1 cellular context compared by ENCODE assay signal in genomic region chr12:93847517-93848452, GRCh38.
A peak's percentile ranks its signal among the peaks of the same experiment; 100 is the strongest.
TF ChIP-seq lines count a peak whose summit lies in the region.

No MANE protein-coding gene starts in this region.

TF ChIP-seq in K562, 482 proteins besides CTCF, POLR2A, EP300 and RAD21 (continued from another document):
- TF ChIP-seq DPF2 (IDR thresholded peaks at IDR 0.05) (peak; percentile 56), ZC3H8 (IDR thresholded peaks at IDR 0.05) (no peak), POLR3G (IDR thresholded peaks at IDR 0.05; ENCODE audit: extremely low read depth, insufficient read length, insufficient replicate concordance) (no peak), MAFF (IDR thresholded peaks at IDR 0.05; ENCODE audit: low read length) (peak; percentile 4; the same call in 1 of the 2 replicates), HMGN3 (IDR thresholded peaks at IDR 0.05; ENCODE audit: borderline replicate concordance, extremely low read depth, insufficient read length, low read depth, low read length) (peak; percentile 44), SPI1 (IDR thresholded peaks at IDR 0.05; ENCODE audit: borderline replicate concordance, low read depth, low read length) (peak; percentile 93), ID3 (CRISPR knock-in tag; IDR thresholded peaks at IDR 0.05) (no peak), ID3 (tag; IDR thresholded peaks at IDR 0.05) (peak; percentile 95), ASH1L (IDR thresholded peaks at IDR 0.05; ENCODE audit: borderline replicate concordance, low read depth, partially characterized antibody) (no peak), KDM4B (IDR thresholded peaks at IDR 0.05; ENCODE audit: borderline replicate concordance in 2 of 2, low read depth in 1 of 2) (no peak), TCF15 (CRISPR knock-in tag; IDR thresholded peaks at IDR 0.05) (peak; percentile 37; the same call in 1 of the 2 replicates), FOXM1 (IDR thresholded peaks at IDR 0.05; ENCODE audit: low read depth) (peak; percentile 51; the same call in 1 of the 2 replicates), FOXM1 (CRISPR knock-in tag; IDR thresholded peaks at IDR 0.05; ENCODE audit: low read depth) (no peak), FOXO4 (CRISPR knock-in tag; IDR thresholded peaks at IDR 0.05) (no peak), CCNT2 (IDR thresholded peaks at IDR 0.05; ENCODE audit: borderline replicate concordance, extremely low read depth, insufficient read length, low read depth, low read length) (peak; percentile 71), RCOR1 (IDR thresholded peaks at IDR 0.05; ENCODE audit: borderline replicate concordance in 1 of 2, low read depth in 2 of 2, low read length in 2 of 2) (peak in 1 of 2 experiments; percentile 55; a peak in 2 of 4 replicates), ADNP (tag; IDR thresholded peaks at IDR 0.05) (peak; percentile 84), FOXA3 (CRISPR knock-in tag; conservative IDR thresholded peaks at IDR 0.05 in 1 of 2, IDR thresholded peaks at IDR 0.05 in 1 of 2) (peak in 1 of 2 experiments; percentile 59; a peak in 2 of 4 replicates), ZNF583 (CRISPR knock-in tag; IDR thresholded peaks at IDR 0.05) (peak; percentile 77; the same call in 1 of the 2 replicates), CBFA2T2 (conservative IDR thresholded peaks at IDR 0.05) (0 out of 2 replicates have a peak, but pooled peaks have one; percentile 32), TRIM24 (IDR thresholded peaks at IDR 0.05) (peak; percentile 16 to 59; a peak in 2 of 4 replicates), FOSL1 (tag; conservative IDR thresholded peaks at IDR 0.05) (peak; percentile 45; the same call in 1 of the 2 replicates), THAP12 (CRISPR knock-in tag; IDR thresholded peaks at IDR 0.05) (no peak), MTA2 (IDR thresholded peaks at IDR 0.05; ENCODE audit: low read depth) (0 out of 2 replicates have a peak, but pooled peaks have one; percentile 25), SOX6 (IDR thresholded peaks at IDR 0.05) (peak; percentile 81), PML (IDR thresholded peaks at IDR 0.05; ENCODE audit: low read length) (peak; percentile 17; the same call in 1 of the 2 replicates), NR2C2 (CRISPR knock-in tag; IDR thresholded peaks at IDR 0.05) (no peak), NR2C2 (tag; IDR thresholded peaks at IDR 0.05) (peak; percentile 19; the same call in 1 of the 2 replicates), TCF3 (CRISPR knock-in tag; IDR thresholded peaks at IDR 0.05) (peak; percentile 72), ETS1 (conservative IDR thresholded peaks at IDR 0.05; ENCODE audit: control insufficient read depth, low read depth, low read length) (no peak), TAL1 (IDR thresholded peaks at IDR 0.05) (peak; percentile 67), CBFA2T3 (IDR thresholded peaks at IDR 0.05) (peak; percentile 52), CEBPB (tag; IDR thresholded peaks at IDR 0.05) (peak; percentile 80)
